Comparison of ENCODE assay signal across 8 cellular contexts in the genomic region with DNA sequence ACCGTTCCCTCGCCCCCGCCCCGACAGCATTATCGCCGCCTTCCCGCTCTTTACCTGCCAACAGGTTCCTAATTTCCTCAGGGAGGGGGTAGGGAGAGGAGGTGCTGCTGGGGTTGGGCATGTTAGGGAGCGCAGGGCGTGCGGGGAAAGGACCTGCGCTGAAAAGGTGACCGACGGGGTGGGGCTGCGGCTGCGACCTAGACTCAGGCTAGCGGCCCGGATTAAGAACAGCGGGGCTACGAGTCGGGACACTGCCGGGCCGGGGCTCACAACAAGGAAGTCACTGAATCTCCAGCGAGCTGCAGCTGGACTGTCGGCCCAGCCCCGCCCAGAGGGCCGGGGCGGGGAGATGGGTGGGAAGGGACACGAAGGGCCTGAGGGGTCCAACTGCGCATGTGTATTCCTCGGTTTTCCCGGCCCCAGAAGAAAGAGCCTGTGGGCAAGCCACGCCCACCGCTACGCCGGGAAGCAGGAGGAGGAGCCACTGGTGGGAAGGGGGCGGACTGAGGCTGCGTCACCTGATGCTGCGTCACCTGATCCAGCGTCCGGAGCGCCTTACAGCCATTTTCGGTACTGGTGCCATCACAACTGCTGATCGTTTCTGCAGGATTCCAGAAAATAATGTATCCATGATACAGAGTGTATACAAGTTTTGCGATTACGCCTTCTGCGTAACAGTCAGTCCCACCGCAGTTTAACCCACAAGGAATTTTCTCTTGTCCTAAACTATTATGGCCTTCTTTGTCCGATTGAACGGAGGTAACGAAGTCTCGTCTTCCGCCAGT. TPM values are rescaled to one million over a fixed set of nuclear protein-coding genes. Genes with fewer than 3 reads are reported as not detected.
DNase-seq lines count a peak whose midpoint lies in the region; ATAC-seq and TF ChIP-seq lines count a peak whose summit lies in the region.

A gene with protein sequence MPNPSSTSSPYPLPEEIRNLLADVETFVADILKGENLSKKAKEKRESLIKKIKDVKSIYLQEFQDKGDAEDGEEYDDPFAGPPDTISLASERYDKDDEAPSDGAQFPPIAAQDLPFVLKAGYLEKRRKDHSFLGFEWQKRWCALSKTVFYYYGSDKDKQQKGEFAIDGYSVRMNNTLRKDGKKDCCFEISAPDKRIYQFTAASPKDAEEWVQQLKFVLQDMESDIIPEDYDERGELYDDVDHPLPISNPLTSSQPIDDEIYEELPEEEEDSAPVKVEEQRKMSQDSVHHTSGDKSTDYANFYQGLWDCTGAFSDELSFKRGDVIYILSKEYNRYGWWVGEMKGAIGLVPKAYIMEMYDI (minus strand): TSS at position 282 of the 785 bp plus-strand sequence. CDS start 161 bp downstream, at position 121.

- H3K4me1 ChIP-seq in Peyer's patch (peaks cover 0 to 17% (median 3%) of the 10 kb centered on the region in 4 donors), esophagus muscularis mucosa (peaks cover 5 to 38% (median 31%) of the 10 kb centered on the region in 4 donors), muscle layer of duodenum (ENCODE audit: control insufficient read depth in 1 of 2, insufficient read depth in 2 of 2, low read length in 2 of 2) (peaks cover 4 to 8% of the 10 kb centered on the region in 2 donors)

- H3K27ac ChIP-seq in Peyer's patch (peak within 1 kb of the TSS; percentile 91 to 100 (median 96)), esophagus muscularis mucosa (replicated peaks in 1 of 4) (peak within 1 kb of the TSS; percentile 93 to 97 (median 96)), muscle layer of duodenum (ENCODE audit: low read length) (peak within 1 kb of the TSS; percentile 97)

- H3K4me3 ChIP-seq in Peyer's patch, result peak within 1 kb of the TSS; percentile 72 to 93 (median 77)
- peak within 1 kb of the TSS; percentile 68 to 89 (median 81) for H3K4me3 ChIP-seq in esophagus muscularis mucosa
- peak within 1 kb of the TSS; percentile 97 to 98 for H3K4me3 ChIP-seq in muscle layer of duodenum (ENCODE audit: low read depth in 1 of 2, low read length in 2 of 2)

- DNase-seq in DMS 273 treated with DMSO at 0.1 percent for 48 hours (lab: John Stamatoyannopoulos, UW) (peak; percentile 98), HuH-7.5 (ENCODE audit: low spot score) (peak; percentile 73), Peyer's patch (peak; percentile 96 to 100 (median 99)), activated T-helper 1 cell treated with Interleukin-2 at 50 U/mL for 16 hours (ENCODE audit: low read depth) (peak; percentile 70), esophagus muscularis mucosa (ENCODE audit: extremely low spot score) (peak; percentile 100)
- peak; percentile 82 to 86 for DNase-seq in stimulated activated CD8-positive, alpha-beta memory T cell treated with anti-CD3 and anti-CD28 coated beads, Interleukin-7, amount 100 ng/mL, for 4 hours (ENCODE audit: low read depth in 2 of 2)

- no peaks in the 10 kb centered on the region for H3K36me3 ChIP-seq in Peyer's patch
- no peaks in the 10 kb centered on the region for H3K36me3 ChIP-seq in esophagus muscularis mucosa
- H3K36me3 ChIP-seq in muscle layer of duodenum (ENCODE audit: control insufficient read depth in 1 of 2, insufficient read depth in 2 of 2, low read length in 2 of 2), result no peaks in the 10 kb centered on the region

- H3K9me3 ChIP-seq in Peyer's patch, result no peaks in the 10 kb centered on the region
- no peaks in the 10 kb centered on the region for H3K9me3 ChIP-seq in esophagus muscularis mucosa
- H3K9me3 ChIP-seq in muscle layer of duodenum (ENCODE audit: control insufficient read depth in 1 of 2, low read length in 2 of 2), result no peaks in the 10 kb centered on the region

- peak; percentile 98 for TF ChIP-seq POLR2A in Peyer's patch (IDR thresholded peaks at IDR 0.05)
- TF ChIP-seq POLR2A in esophagus muscularis mucosa (IDR thresholded peaks at IDR 0.05; ENCODE audit: low read depth), result peak; percentile 79

- WGBS in esophagus muscularis mucosa, result 1% methylated on average over 43 of the region's 52 CpGs

- ATAC-seq in GM21526 (IDR thresholded peaks at IDR 0.05; ENCODE audit: low FRiP score, unreplicated experiment), result peak; percentile 93

- TF ChIP-seq CTCF in Peyer's patch (IDR thresholded peaks at IDR 0.05), result no peak
- peak in 1 of 3 experiments; percentile 8 for TF ChIP-seq CTCF in esophagus muscularis mucosa (IDR thresholded peaks at IDR 0.05)

- no peaks in the 10 kb centered on the region for H3K27me3 ChIP-seq in Peyer's patch
- H3K27me3 ChIP-seq in esophagus muscularis mucosa, result peaks cover 0 to 4% (median 0%) of the 10 kb centered on the region in 4 donors
- no peaks in the 10 kb centered on the region for H3K27me3 ChIP-seq in muscle layer of duodenum (ENCODE audit: low read depth, low read length)

- no peak for TF ChIP-seq EP300 in esophagus muscularis mucosa (IDR thresholded peaks at IDR 0.05)

- intact Hi-C loops in esophagus muscularis mucosa (cut with DNase I), result loop anchor here (5.0 kb wide), 2 partner anchors 662 to 1007 kb away; a partner anchor contains a TSS

RNA-seq across cellular contexts. Expression of the gene that starts here (rescaled TPM):
- 100 to 1,000 TPM in 1 of 4 donors, 10 to 100 TPM in 3; 32.2 to 101 (median 37.9) TPM for total RNA-seq in Peyer's patch
- total RNA-seq in esophagus muscularis mucosa, result 10 to 100 TPM; 44.2 to 47.1 (median 45.1) TPM

Comparison
In these comparisons a context has a peak if more than half of its experiments do, and no peak if none do; other contexts are left out.
1. Peak in every context shown above with its lines: DNase-seq, ATAC-seq, H3K4me3 ChIP-seq and H3K27ac ChIP-seq.